Comparison of ENCODE assay signal across 1 cellular context in the genomic region with DNA sequence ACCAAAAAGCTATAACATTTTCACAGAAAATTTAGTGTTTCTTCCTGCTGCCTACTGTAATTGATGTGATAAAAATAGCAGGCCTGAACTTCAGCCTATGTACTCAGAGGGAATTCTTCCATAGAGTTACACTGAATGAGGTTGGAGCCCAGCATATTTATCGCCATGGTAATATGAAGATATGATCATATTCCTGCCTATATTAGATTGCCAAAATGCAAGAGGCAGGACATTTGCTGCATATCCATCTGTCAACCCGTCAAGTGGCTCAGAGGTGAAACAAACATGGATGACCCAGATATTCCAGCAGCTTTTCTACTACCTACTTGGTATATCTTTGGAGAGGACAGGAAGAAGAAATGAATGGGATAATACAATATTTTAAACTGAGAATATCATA.
TF ChIP-seq lines count a peak whose summit lies in the region.

No MANE protein-coding gene starts in this region.

TF ChIP-seq in SK-N-SH, 30 proteins besides CTCF, POLR2A, EP300 and RAD21 (continued from another document):
- TF ChIP-seq, protein P1, sequence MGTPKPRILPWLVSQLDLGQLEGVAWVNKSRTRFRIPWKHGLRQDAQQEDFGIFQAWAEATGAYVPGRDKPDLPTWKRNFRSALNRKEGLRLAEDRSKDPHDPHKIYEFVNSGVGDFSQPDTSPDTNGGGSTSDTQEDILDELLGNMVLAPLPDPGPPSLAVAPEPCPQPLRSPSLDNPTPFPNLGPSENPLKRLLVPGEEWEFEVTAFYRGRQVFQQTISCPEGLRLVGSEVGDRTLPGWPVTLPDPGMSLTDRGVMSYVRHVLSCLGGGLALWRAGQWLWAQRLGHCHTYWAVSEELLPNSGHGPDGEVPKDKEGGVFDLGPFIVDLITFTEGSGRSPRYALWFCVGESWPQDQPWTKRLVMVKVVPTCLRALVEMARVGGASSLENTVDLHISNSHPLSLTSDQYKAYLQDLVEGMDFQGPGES (IDR thresholded peaks at IDR 0.05; ENCODE audit: low read depth, low read length): no peak
